In genomic region chr5:59089767-59090166, GRCh38 we compare ENCODE assay signal across 24 cellular contexts.
"Had no signal": no experiment of that assay in that cellular context is flagged by ENCODE, and none has a peak within 500 bp of the region (broad histone marks: within the 10 kb centered on the region; RNA-seq: fewer than 3 reads in every experiment).

No MANE protein-coding gene starts in this region.

- H3K27ac ChIP-seq: heart left ventricle, left lung, ovary, right atrium auricular region, right lobe of liver, skin epidermis, spleen, stomach, testis, thyroid gland, upper lobe of right lung had no signal

- H3K4me3 ChIP-seq: heart left ventricle, left lung, lung, mucosa of descending colon, ovary, right atrium auricular region, right lobe of liver, skin epidermis, spleen, stomach, testis, thyroid gland, transverse colon, upper lobe of right lung had no signal

- H3K9me3 ChIP-seq: heart left ventricle, left lung, mucosa of descending colon, ovary, right atrium auricular region, right lobe of liver, spleen, stomach, testis, thyroid gland, transverse colon, upper lobe of right lung had no signal

- H3K27me3 ChIP-seq: heart left ventricle, left lung, ovary, right atrium auricular region, right lobe of liver, spleen, stomach, testis, thyroid gland, transverse colon, upper lobe of right lung had no signal

- ATAC-seq: left colon; left lung; mucosa of descending colon; naive thymus-derived CD4-positive, alpha-beta T cell; natural killer cell treated with Interleukin-12 subunit alpha and Interleukin-12 subunit beta and Interleukin-15 and Interleukin-18, amount 100 ng/mL, for 72 hours; right lobe of liver; stimulated activated memory B cell treated with anti-CD40 and anti-IgM and Interleukin-4, amounts not matched to agents 10 μg/mL and 1 μg/mL and 100 μg/mL, for 72 hours; upper lobe of right lung had no signal

- DNase-seq: heart left ventricle; kidney glomerular epithelial cell; left colon; left lung; mesendoderm; midbrain; mucosa of descending colon; naive thymus-derived CD4-positive, alpha-beta T cell; ovary; right lobe of liver; spleen; stimulated activated CD4-positive, alpha-beta T cell treated with anti-CD3 and anti-CD28 coated beads, Interleukin-4, amount 100 ng/mL, for 4 hours; stimulated activated CD8-positive, alpha-beta memory T cell treated with anti-CD3 and anti-CD28 coated beads, Interleukin-4, amount 100 ng/mL, for 48 hours; stimulated activated naive CD4-positive, alpha-beta T cell treated with Interleukin-2 at 50 U/mL for 16 hours; stomach; testis; thyroid gland; transverse colon; upper lobe of right lung had no signal

- H3K4me1 ChIP-seq: right lobe of liver, spleen, testis, thyroid gland had no signal

- H3K36me3 ChIP-seq: heart left ventricle, left lung, ovary, right atrium auricular region, right lobe of liver, spleen, stomach, thyroid gland, transverse colon, upper lobe of right lung had no signal
